Comparison of ENCODE assay signal across 16 cellular contexts in the genomic region with DNA sequence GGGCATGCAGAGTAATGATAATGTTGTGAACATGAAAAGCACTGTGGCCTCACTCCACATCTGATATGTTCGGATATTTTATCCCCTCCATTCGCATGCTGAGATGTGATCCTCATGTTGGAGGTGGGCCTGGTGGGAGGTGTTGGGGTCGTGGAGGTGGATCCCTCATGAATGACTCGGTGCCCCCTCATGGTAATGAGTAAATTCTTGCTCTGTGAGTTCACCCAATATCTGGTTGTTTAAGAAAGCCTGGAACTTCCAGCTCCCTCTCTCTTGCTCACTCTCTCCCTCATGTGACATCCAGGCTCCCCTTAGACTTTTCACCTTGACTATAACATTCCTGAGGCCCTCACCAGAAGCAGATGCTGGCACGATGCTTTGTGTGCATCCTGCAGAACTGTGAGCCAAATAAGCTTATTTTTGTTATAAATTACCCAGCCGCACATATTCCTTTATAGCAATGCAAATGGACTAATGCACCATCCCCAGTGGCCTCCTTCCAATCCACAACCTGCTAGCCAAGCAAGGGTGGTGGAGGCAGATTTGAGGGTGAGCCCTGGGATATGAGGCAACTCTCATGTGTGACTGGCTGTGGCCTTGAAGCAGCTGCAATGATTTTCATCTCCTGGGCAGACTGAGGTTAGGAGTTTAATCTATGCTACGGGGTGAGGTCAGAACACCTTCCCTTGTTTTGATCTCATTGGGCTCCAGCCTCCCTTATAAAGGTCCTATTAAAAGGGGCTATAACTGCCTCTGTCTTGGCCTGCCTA.
DNase-seq lines count a peak whose midpoint lies in the region; ATAC-seq and TF ChIP-seq lines count a peak whose summit lies in the region.
"Had no signal": no experiment of that assay in that cellular context is flagged by ENCODE, and none has a peak within 500 bp of the region (broad histone marks: within the 10 kb centered on the region; RNA-seq: fewer than 3 reads in every experiment).

No MANE protein-coding gene starts in this region.

- peaks cover 29% of the 10 kb centered on the region for H3K36me3 Mint-ChIP-seq in activated CD4-positive, alpha-beta memory T cell treated with anti-CD3 and anti-CD28 coated beads for 36 hours
- H3K36me3 Mint-ChIP-seq in activated CD4-positive, alpha-beta memory T cell treated with anti-CD3 and anti-CD28 coated beads, Interleukin-2, amount 10 ng/mL, durations not matched to agents 7 days and 5 days (ENCODE audit: low read depth) = peaks cover 57% of the 10 kb centered on the region
- H3K36me3 Mint-ChIP-seq in activated naive CD8-positive, alpha-beta T cell treated with anti-CD3 and anti-CD28 coated beads for 36 hours = peaks cover 46% of the 10 kb centered on the region
- peaks cover 19% of the 10 kb centered on the region for H3K36me3 Mint-ChIP-seq in nephron progenitor cell (ENCODE audit: low read depth)

- no peaks in the 10 kb centered on the region for H4K20me1 ChIP-seq in GM23248 (ENCODE audit: insufficient read depth)

- no peaks in the 10 kb centered on the region for H3F3A ChIP-seq in GM23248 (ENCODE audit: insufficient read depth)

- H3K4me1 Mint-ChIP-seq in activated CD4-positive, alpha-beta memory T cell treated with anti-CD3 and anti-CD28 coated beads for 36 hours (ENCODE audit: low read depth) = peaks cover 62% of the 10 kb centered on the region
- peaks cover 43% of the 10 kb centered on the region for H3K4me1 Mint-ChIP-seq in activated CD4-positive, alpha-beta memory T cell treated with anti-CD3 and anti-CD28 coated beads, Interleukin-2, amount 10 ng/mL, durations not matched to agents 7 days and 5 days
- peaks cover 70% of the 10 kb centered on the region for H3K4me1 Mint-ChIP-seq in activated naive CD8-positive, alpha-beta T cell treated with anti-CD3 and anti-CD28 coated beads for 36 hours
- peaks cover 18% of the 10 kb centered on the region for H3K4me1 Mint-ChIP-seq in nephron progenitor cell

- peak; percentile 43 for DNase-seq in activated CD4-positive, alpha-beta memory T cell treated with anti-CD3 and anti-CD28 coated beads for 36 hours
- no peak for DNase-seq in activated CD4-positive, alpha-beta memory T cell treated with anti-CD3 and anti-CD28 coated beads, Interleukin-2, amount 10 ng/mL, durations not matched to agents 7 days and 5 days
- DNase-seq in ELR (ENCODE audit: low read depth) (peak; percentile 7), nephron progenitor cell (no peak), GM23248 (no peak), NCI-H146 treated with DMSO at 0.1 percent for 48 hours (lab: John Stamatoyannopoulos, UW; ENCODE audit: unreplicated experiment) (no peak)
- no peak for DNase-seq in activated naive CD8-positive, alpha-beta T cell treated with anti-CD3 and anti-CD28 coated beads for 36 hours
- DNase-seq: activated B cell treated with CpG ODN at 0.5 μM for 24 hours, C1 segment of cervical spinal cord, islet precursor cell, KBM-7, NCI-H2081 treated with DMSO at 0.1 percent for 48 hours, transverse colon had no signal

- no peak overlapping the region for H3K9ac ChIP-seq in GM23248

- no peak overlapping the region for H2AFZ ChIP-seq in GM23248

- H3K4me3 Mint-ChIP-seq in activated CD4-positive, alpha-beta memory T cell treated with anti-CD3 and anti-CD28 coated beads for 36 hours = no peak overlapping the region
- H3K4me3 Mint-ChIP-seq in activated CD4-positive, alpha-beta memory T cell treated with anti-CD3 and anti-CD28 coated beads, Interleukin-2, amount 10 ng/mL, durations not matched to agents 7 days and 5 days = no peak overlapping the region
- no peak overlapping the region for H3K4me3 Mint-ChIP-seq in activated naive CD8-positive, alpha-beta T cell treated with anti-CD3 and anti-CD28 coated beads for 36 hours
- H3K4me3 Mint-ChIP-seq in nephron progenitor cell = no peak overlapping the region
- H3K4me3 Mint-ChIP-seq: activated B cell treated with CpG ODN at 0.5 μM for 24 hours had no signal

- no peaks in the 10 kb centered on the region for H3K4me1 ChIP-seq in GM23248 (ENCODE audit: insufficient read depth)
- H3K4me1 ChIP-seq: transverse colon had no signal

- H3K9me3 Mint-ChIP-seq in activated CD4-positive, alpha-beta memory T cell treated with anti-CD3 and anti-CD28 coated beads for 36 hours = peaks cover 31% of the 10 kb centered on the region
- H3K9me3 Mint-ChIP-seq in activated CD4-positive, alpha-beta memory T cell treated with anti-CD3 and anti-CD28 coated beads, Interleukin-2, amount 10 ng/mL, durations not matched to agents 7 days and 5 days = peaks cover 36% of the 10 kb centered on the region
- H3K9me3 Mint-ChIP-seq in activated naive CD8-positive, alpha-beta T cell treated with anti-CD3 and anti-CD28 coated beads for 36 hours = peaks cover 31% of the 10 kb centered on the region
- peaks cover 25% of the 10 kb centered on the region for H3K9me3 Mint-ChIP-seq in nephron progenitor cell

- no peaks in the 10 kb centered on the region for H3K9me3 ChIP-seq in GM23248 (ENCODE audit: low read depth)

- ATAC-seq in HG03039 (IDR thresholded peaks at IDR 0.05; ENCODE audit: unreplicated experiment) = no peak

- in situ Hi-C loops in GM23248 (cut with MboI) = no loop called here

- peak overlapping the region; percentile 35 for H3K27ac Mint-ChIP-seq in activated CD4-positive, alpha-beta memory T cell treated with anti-CD3 and anti-CD28 coated beads for 36 hours
- no peak overlapping the region for H3K27ac Mint-ChIP-seq in activated CD4-positive, alpha-beta memory T cell treated with anti-CD3 and anti-CD28 coated beads, Interleukin-2, amount 10 ng/mL, durations not matched to agents 7 days and 5 days
- peak overlapping the region; percentile 93 for H3K27ac Mint-ChIP-seq in activated naive CD8-positive, alpha-beta T cell treated with anti-CD3 and anti-CD28 coated beads for 36 hours
- H3K27ac Mint-ChIP-seq in nephron progenitor cell = peak overlapping the region; percentile 61
- H3K27ac Mint-ChIP-seq: progenitor cell of endocrine pancreas had no signal

- POLR2A ChIA-PET in activated CD4-positive, alpha-beta memory T cell treated with anti-CD3 and anti-CD28 coated beads for 36 hours (lab: Charles Lee) = interaction anchor here (0.8 kb wide), 1 partner anchor 21 kb away, joined by 3 read pairs; no protein-coding TSS in a partner anchor
- POLR2A ChIA-PET in activated CD4-positive, alpha-beta memory T cell treated with anti-CD3 and anti-CD28 coated beads, Interleukin-2, amount 10 ng/mL, durations not matched to agents 7 days and 5 days (lab: Charles Lee) = interaction anchor here (1.3 to 2.9 kb wide), 3 partner anchors 8 to 13 kb away, joined by 3 to 12 read pairs (median 7); no protein-coding TSS in a partner anchor

- CTCF ChIA-PET in activated CD4-positive, alpha-beta memory T cell treated with anti-CD3 and anti-CD28 coated beads for 36 hours (lab: Charles Lee) = interaction anchor here (0.7 kb wide), 2 partner anchors 32 to 193 kb away, joined by 4 read pairs; no protein-coding TSS in a partner anchor
- CTCF ChIA-PET in activated CD4-positive, alpha-beta memory T cell treated with anti-CD3 and anti-CD28 coated beads, Interleukin-2, amount 10 ng/mL, durations not matched to agents 7 days and 5 days (lab: Charles Lee) = interaction anchor here (2.8 kb wide), 1 partner anchor 13 kb away, joined by 6 read pairs; no protein-coding TSS in a partner anchor

- no peak overlapping the region for H3K27ac ChIP-seq in GM23248
- H3K27ac ChIP-seq: transverse colon had no signal

- intact Hi-C loops in activated CD4-positive, alpha-beta memory T cell treated with anti-CD3 and anti-CD28 coated beads for 36 hours (cut with micrococcal nuclease) = no loop called here

- H3K36me3 ChIP-seq in GM23248 (ENCODE audit: low read depth) = no peaks in the 10 kb centered on the region
- H3K36me3 ChIP-seq: transverse colon had no signal

- H3K27me3 Mint-ChIP-seq in activated CD4-positive, alpha-beta memory T cell treated with anti-CD3 and anti-CD28 coated beads for 36 hours = no peaks in the 10 kb centered on the region
- no peaks in the 10 kb centered on the region for H3K27me3 Mint-ChIP-seq in activated CD4-positive, alpha-beta memory T cell treated with anti-CD3 and anti-CD28 coated beads, Interleukin-2, amount 10 ng/mL, durations not matched to agents 7 days and 5 days
- no peaks in the 10 kb centered on the region for H3K27me3 Mint-ChIP-seq in activated naive CD8-positive, alpha-beta T cell treated with anti-CD3 and anti-CD28 coated beads for 36 hours
- peaks cover 11% of the 10 kb centered on the region for H3K27me3 Mint-ChIP-seq in nephron progenitor cell (ENCODE audit: low read depth, poor library complexity)
- H3K27me3 Mint-ChIP-seq: activated B cell treated with CpG ODN at 0.5 μM for 24 hours had no signal

- no peak overlapping the region for H3K4me2 ChIP-seq in GM23248 (ENCODE audit: unreplicated experiment)

- H3K4me3 ChIP-seq in GM23248 = no peak overlapping the region
- H3K4me3 ChIP-seq: skin epidermis, transverse colon had no signal

- no peak for TF ChIP-seq CTCF in nephron progenitor cell (IDR thresholded peaks at IDR 0.05)

- H3K27me3 ChIP-seq in GM23248 (replicated peaks; ENCODE audit: insufficient read depth) = no peaks in the 10 kb centered on the region
- H3K27me3 ChIP-seq: transverse colon had no signal

- 75 to 76% methylated on average over 7 of the region's 7 CpGs for WGBS in GM23248 (ENCODE audit: low coverage in 1 of 2, low lambda C conversion rate in 2 of 2, missing lambda C conversion rate in 2 of 2), 2 experiments

- no peaks in the 10 kb centered on the region for H3K79me2 ChIP-seq in GM23248 (ENCODE audit: insufficient read depth)

- no peaks in the 10 kb centered on the region for H3K9me2 ChIP-seq in GM23248 (ENCODE audit: insufficient read depth)

Comparison
In these comparisons a context has a peak if more than half of its experiments do, and no peak if none do; other contexts are left out.
1. DNase-seq: peak in activated CD4-positive, alpha-beta memory T cell treated with anti-CD3 and anti-CD28 coated beads for 36 hours (single experiment) and ELR (single experiment); none in activated CD4-positive, alpha-beta memory T cell treated with anti-CD3 and anti-CD28 coated beads, Interleukin-2, amount 10 ng/mL, durations not matched to agents 7 days and 5 days (single experiment), activated naive CD8-positive, alpha-beta T cell treated with anti-CD3 and anti-CD28 coated beads for 36 hours (single experiment), nephron progenitor cell (single experiment), GM23248 (single experiment) and NCI-H146 treated with DMSO at 0.1 percent for 48 hours (single experiment).